In genomic region chr2:21970971-21971370, GRCh38 we compare ENCODE assay signal across 7 cellular contexts.
"Had no signal": no experiment of that assay in that cellular context is flagged by ENCODE, and none has a peak within 500 bp of the region (broad histone marks: within the 10 kb centered on the region; RNA-seq: fewer than 3 reads in every experiment).

No MANE protein-coding gene starts in this region.

- H3K4me3 ChIP-seq: GM23338 had no signal

- FAIRE-seq: H1, H54, HepG2 had no signal

- ATAC-seq: GM23338, HepG2 had no signal

- DNase-seq: H9, HCEC 1CT, KBM-7 had no signal
